In genomic region chr12:93824514-93825500, GRCh38 we compare ENCODE assay signal across 17 cellular contexts.
A peak's percentile ranks its signal among the peaks of the same experiment; 100 is the strongest.
DNase-seq lines count a peak whose midpoint lies in the region; ATAC-seq, FAIRE-seq and TF ChIP-seq lines count a peak whose summit lies in the region.
"Had no signal": no experiment of that assay in that cellular context is flagged by ENCODE, and none has a peak within 500 bp of the region (broad histone marks: within the 10 kb centered on the region; RNA-seq: fewer than 3 reads in every experiment).

No MANE protein-coding gene starts in this region.

- CTCF ChIA-PET in MCF 10A (lab: Yijun Ruan, JAX) = interaction anchor here (0.5 to 1.3 kb wide), 6 partner anchors 57 to 345 kb away, joined by 3 to 5 read pairs (median 4); no protein-coding TSS in a partner anchor
- CTCF ChIA-PET in CD8-positive, alpha-beta T cell (lab: Charles Lee) = no interaction called here

- no peak overlapping the region for H3K4me3 ChIP-seq in breast epithelium
- no peak overlapping the region for H3K4me3 ChIP-seq in cardiac fibroblast (replicated peaks in 1 of 2; ENCODE audit: low read depth in 2 of 2, low read length in 2 of 2)
- H3K4me3 ChIP-seq in upper lobe of right lung = no peak overlapping the region
- H3K4me3 ChIP-seq in CD8-positive, alpha-beta T cell (ENCODE audit: low read depth, low read length) = no peak overlapping the region
- H3K4me3 ChIP-seq: cardiac muscle cell, GM12878, lung had no signal

- H3K4me1 ChIP-seq in breast epithelium (peaks cover 12 to 20% of the 10 kb centered on the region in 2 donors), upper lobe of right lung (peaks cover 30% of the 10 kb centered on the region)
- no peaks in the 10 kb centered on the region for H3K4me1 ChIP-seq in CD8-positive, alpha-beta T cell (ENCODE audit: insufficient read depth, low read length)

- H3K9me3 Mint-ChIP-seq in MCF 10A (ENCODE audit: unreplicated experiment) = no peaks in the 10 kb centered on the region
- no peaks in the 10 kb centered on the region for H3K9me3 Mint-ChIP-seq in CD8-positive, alpha-beta T cell

- ATAC-seq in upper lobe of right lung (no peak), GM21360 (IDR thresholded peaks at IDR 0.05; ENCODE audit: unreplicated experiment) (no peak)
- ATAC-seq in CD8-positive, alpha-beta T cell = no peak
- ATAC-seq: activated CD4-positive, CD25-positive, alpha-beta regulatory T cell treated with anti-CD3 and anti-CD28 coated beads, Interleukin-2, amount 50 U/mL, for 24 hours; GM12878 had no signal

- H3K27ac ChIP-seq in breast epithelium (peak overlapping the region; percentile 50 to 68), upper lobe of right lung (peak overlapping the region; percentile 2)
- no peak overlapping the region for H3K27ac ChIP-seq in CD8-positive, alpha-beta T cell (ENCODE audit: low read depth, low read length)
- H3K27ac ChIP-seq: cardiac muscle cell, SK-N-MC had no signal

- peak; percentile 65 for FAIRE-seq in islet of Langerhans (lab: Jason Lieb, UNC)
- FAIRE-seq: A204.1, D721Med had no signal

- no TSS peak for BruUV-seq in MCF 10A (replicated peaks; lab: Mats Ljungman, UMichigan)

- no peaks in the 10 kb centered on the region for H3K36me3 Mint-ChIP-seq in MCF 10A (ENCODE audit: insufficient read depth, unreplicated experiment)
- peaks cover under 1% of the 10 kb centered on the region for H3K36me3 Mint-ChIP-seq in CD8-positive, alpha-beta T cell

- H3K9me3 ChIP-seq in breast epithelium (no peaks in the 10 kb centered on the region), upper lobe of right lung (no peaks in the 10 kb centered on the region)
- no peaks in the 10 kb centered on the region for H3K9me3 ChIP-seq in CD8-positive, alpha-beta T cell (ENCODE audit: low read length)

- H3K27me3 ChIP-seq in breast epithelium (no peaks in the 10 kb centered on the region), upper lobe of right lung (no peaks in the 10 kb centered on the region)
- H3K27me3 ChIP-seq in CD8-positive, alpha-beta T cell (ENCODE audit: insufficient read depth, low read length) = no peaks in the 10 kb centered on the region
- H3K27me3 ChIP-seq: cardiac muscle cell had no signal

- TF ChIP-seq POLR2A in breast epithelium (IDR thresholded peaks at IDR 0.05) = no peak

- no peak overlapping the region for H3K4me3 Mint-ChIP-seq in MCF 10A (ENCODE audit: unreplicated experiment)
- H3K4me3 Mint-ChIP-seq in CD8-positive, alpha-beta T cell = no peak overlapping the region

- no peaks in the 10 kb centered on the region for H3K27me3 Mint-ChIP-seq in MCF 10A (ENCODE audit: insufficient read depth, unreplicated experiment)
- H3K27me3 Mint-ChIP-seq in CD8-positive, alpha-beta T cell (ENCODE audit: low read depth) = no peaks in the 10 kb centered on the region

- POLR2A ChIA-PET in MCF 10A (lab: Yijun Ruan, JAX) = interaction anchor here (0.6 to 1.3 kb wide), 3 partner anchors 40 to 717 kb away, joined by 3 to 5 read pairs (median 3); no protein-coding TSS in a partner anchor
- POLR2A ChIA-PET in CD8-positive, alpha-beta T cell (lab: Charles Lee) = no interaction called here

- no peak for TF ChIP-seq CTCF in breast epithelium (IDR thresholded peaks at IDR 0.05)
- TF ChIP-seq CTCF in MCF 10A (IDR thresholded peaks at IDR 0.05; ENCODE audit: unreplicated experiment) = no peak
- TF ChIP-seq CTCF in cardiac fibroblast (IDR thresholded peaks at IDR 0.05; ENCODE audit: low read depth, low read length) = no peak
- no peak for TF ChIP-seq CTCF in upper lobe of right lung (IDR thresholded peaks at IDR 0.05)
- no peak for TF ChIP-seq CTCF in CD8-positive, alpha-beta T cell (IDR thresholded peaks at IDR 0.05)

- H3K27ac Mint-ChIP-seq in MCF 10A (ENCODE audit: low read depth, unreplicated experiment) = no peak overlapping the region
- H3K27ac Mint-ChIP-seq in CD8-positive, alpha-beta T cell = no peak overlapping the region

- intact Hi-C loops in breast epithelium (cut with DNase I; ENCODE audit: low total_unique reads) (no loop called here), MCF 10A (cut with micrococcal nuclease) (no loop called here), upper lobe of right lung (cut with DNase I) (no loop called here)
- intact Hi-C loops in CD8-positive, alpha-beta T cell (cut with DNase I, micrococcal nuclease) = no loop called here

- H3K36me3 ChIP-seq in breast epithelium = no peaks in the 10 kb centered on the region
- H3K36me3 ChIP-seq in upper lobe of right lung = no peaks in the 10 kb centered on the region
- no peaks in the 10 kb centered on the region for H3K36me3 ChIP-seq in CD8-positive, alpha-beta T cell (ENCODE audit: insufficient read depth, low read length)
- H3K36me3 ChIP-seq: cardiac muscle cell had no signal

- no peak for DNase-seq in breast epithelium (ENCODE audit: low spot score in 2 of 2)
- DNase-seq in MCF 10A (ENCODE audit: unreplicated experiment) = no peak
- peak; percentile 42 to 45 for DNase-seq in cardiac fibroblast (ENCODE audit: low read depth in 2 of 2)
- DNase-seq in upper lobe of right lung = no peak
- no peak for DNase-seq in CD8-positive, alpha-beta T cell
- DNase-seq in NCI-H1436 (lab: John Stamatoyannopoulos, UW) = no peak
- DNase-seq: activated T-cell treated with anti-CD3 and anti-CD28 coated beads, Interleukin-2, amount 50 U/mL, for 48 hours; NCI-H774 had no signal

- peaks cover 17% of the 10 kb centered on the region for H3K4me1 Mint-ChIP-seq in MCF 10A (ENCODE audit: insufficient read depth, unreplicated experiment)
- H3K4me1 Mint-ChIP-seq in CD8-positive, alpha-beta T cell (ENCODE audit: low read depth) = no peaks in the 10 kb centered on the region

Comparison
In these comparisons a context has a peak if more than half of its experiments do, and no peak if none do; other contexts are left out.
1. DNase-seq: peak in cardiac fibroblast (2 of 2); none in breast epithelium (0 of 2), MCF 10A (single experiment), upper lobe of right lung (single experiment), CD8-positive, alpha-beta T cell (0 of 7) and NCI-H1436 (single experiment).